1 cellular context compared by ENCODE assay signal in genomic region chr3:196666001-196666867, GRCh38.
TF ChIP-seq lines count a peak whose summit lies in the region.

No MANE protein-coding gene starts in this region.

TF ChIP-seq in HepG2, 621 proteins besides CTCF, POLR2A, EP300 and RAD21 (continued from another document and continues in another):
- no peak for TF ChIP-seq GFI1 (CRISPR knock-in tag; IDR thresholded peaks at IDR 0.05; ENCODE audit: borderline replicate concordance)
- no peak for TF ChIP-seq ZNF503 (CRISPR knock-in tag; IDR thresholded peaks at IDR 0.05)
- TF ChIP-seq HNRNPLL (IDR thresholded peaks at IDR 0.05; ENCODE audit: low read depth, low read length, poor library complexity, severe bottlenecking): peak; percentile 42
- TF ChIP-seq SNAPC5 (CRISPR knock-in tag; IDR thresholded peaks at IDR 0.05; ENCODE audit: borderline replicate concordance): no peak
- no peak for TF ChIP-seq ZNF451 (CRISPR knock-in tag; IDR thresholded peaks at IDR 0.05)
- TF ChIP-seq ZNF768 (CRISPR knock-in tag; IDR thresholded peaks at IDR 0.05): no peak
- no peak for TF ChIP-seq CENPX (CRISPR knock-in tag; IDR thresholded peaks at IDR 0.05)
- no peak for TF ChIP-seq KLF12 (CRISPR knock-in tag; IDR thresholded peaks at IDR 0.05; ENCODE audit: borderline replicate concordance)
- no peak for TF ChIP-seq ZNF609 (CRISPR knock-in tag; IDR thresholded peaks at IDR 0.05; ENCODE audit: borderline replicate concordance)
- no peak for TF ChIP-seq ZNF761 (CRISPR knock-in tag; conservative IDR thresholded peaks at IDR 0.05)
- TF ChIP-seq MAZ (IDR thresholded peaks at IDR 0.05; ENCODE audit: borderline replicate concordance, low read depth, low read length): no peak
- TF ChIP-seq MAZ (CRISPR knock-in tag; IDR thresholded peaks at IDR 0.05; ENCODE audit: low read depth): no peak
- TF ChIP-seq MXD4 (CRISPR knock-in tag; IDR thresholded peaks at IDR 0.05): no peak
- no peak for TF ChIP-seq KLF9 (CRISPR knock-in tag; IDR thresholded peaks at IDR 0.05; ENCODE audit: low read depth)
- no peak for TF ChIP-seq ZNF841 (CRISPR knock-in tag; IDR thresholded peaks at IDR 0.05; ENCODE audit: borderline replicate concordance)
- TF ChIP-seq DZIP1 (CRISPR knock-in tag; IDR thresholded peaks at IDR 0.05): no peak
- no peak for TF ChIP-seq MLLT10 (CRISPR knock-in tag; IDR thresholded peaks at IDR 0.05)
- TF ChIP-seq CREBL2 (CRISPR knock-in tag; IDR thresholded peaks at IDR 0.05; ENCODE audit: borderline replicate concordance): no peak
- TF ChIP-seq ZNF749 (CRISPR knock-in tag; IDR thresholded peaks at IDR 0.05; ENCODE audit: borderline replicate concordance): 0 out of 2 replicates have a peak, but pooled peaks have one; percentile 58
- TF ChIP-seq CBX5 (CRISPR knock-in tag; IDR thresholded peaks at IDR 0.05; ENCODE audit: borderline replicate concordance): peak; percentile 17; the same call in 1 of the 2 replicates
- TF ChIP-seq TP53 (CRISPR knock-in tag; conservative IDR thresholded peaks at IDR 0.05): no peak
- no peak for TF ChIP-seq ZNF75D (CRISPR knock-in tag; IDR thresholded peaks at IDR 0.05; ENCODE audit: borderline replicate concordance)
- TF ChIP-seq ZSCAN20 (CRISPR knock-in tag; IDR thresholded peaks at IDR 0.05; ENCODE audit: borderline replicate concordance): no peak
- TF ChIP-seq SMARCE1 (IDR thresholded peaks at IDR 0.05; ENCODE audit: borderline replicate concordance): no peak
- 0 out of 2 replicates have a peak, but pooled peaks have one; percentile 47 for TF ChIP-seq ZNF274 (CRISPR knock-in tag; IDR thresholded peaks at IDR 0.05)
- no peak for TF ChIP-seq SOX13 (IDR thresholded peaks at IDR 0.05)
- peak in 1 of 2 experiments; percentile 81; a peak in 2 of 4 replicates for TF ChIP-seq SOX13 (CRISPR knock-in tag; conservative IDR thresholded peaks at IDR 0.05 in 1 of 2, IDR thresholded peaks at IDR 0.05 in 1 of 2)
- TF ChIP-seq IKZF5 (CRISPR knock-in tag; IDR thresholded peaks at IDR 0.05): no peak
- TF ChIP-seq ZNF546 (CRISPR knock-in tag; conservative IDR thresholded peaks at IDR 0.05): no peak
- TF ChIP-seq HNF4A (CRISPR knock-in tag; IDR thresholded peaks at IDR 0.05): no peak
- TF ChIP-seq NFKB2 (CRISPR knock-in tag; IDR thresholded peaks at IDR 0.05; ENCODE audit: borderline replicate concordance): no peak
- no peak for TF ChIP-seq NONO (IDR thresholded peaks at IDR 0.05)
- no peak for TF ChIP-seq NONO (CRISPR knock-in tag; conservative IDR thresholded peaks at IDR 0.05)
- TF ChIP-seq ZBTB34 (CRISPR knock-in tag; IDR thresholded peaks at IDR 0.05): no peak
- TF ChIP-seq ZNF850 (CRISPR knock-in tag; conservative IDR thresholded peaks at IDR 0.05): no peak
- TF ChIP-seq U2AF2 (IDR thresholded peaks at IDR 0.05; ENCODE audit: low read depth, low read length): no peak
- TF ChIP-seq LBX2 (CRISPR knock-in tag; IDR thresholded peaks at IDR 0.05; ENCODE audit: borderline replicate concordance): no peak
- peak; percentile 55; the same call in 1 of the 2 replicates for TF ChIP-seq ETV5 (CRISPR knock-in tag; IDR thresholded peaks at IDR 0.05; ENCODE audit: borderline replicate concordance)
- no peak for TF ChIP-seq RBM22 (optimal IDR thresholded peaks at IDR 0.05; ENCODE audit: low read length)
- TF ChIP-seq NFKBIZ (CRISPR knock-in tag; IDR thresholded peaks at IDR 0.05): no peak
- TF ChIP-seq NFAT5 (CRISPR knock-in tag; IDR thresholded peaks at IDR 0.05): no peak
- no peak for TF ChIP-seq CREB1 (IDR thresholded peaks at IDR 0.05)
- TF ChIP-seq CREB1 (CRISPR knock-in tag; IDR thresholded peaks at IDR 0.05): peak; percentile 77
- peak; percentile 56; the same call in 1 of the 2 replicates for TF ChIP-seq HMG20A (CRISPR knock-in tag; IDR thresholded peaks at IDR 0.05; ENCODE audit: borderline replicate concordance)
- no peak for TF ChIP-seq SIX1 (CRISPR knock-in tag; IDR thresholded peaks at IDR 0.05; ENCODE audit: borderline replicate concordance)
- no peak for TF ChIP-seq GPBP1L1 (CRISPR knock-in tag; IDR thresholded peaks at IDR 0.05)
- TF ChIP-seq ZNF17 (CRISPR knock-in tag; IDR thresholded peaks at IDR 0.05): no peak
- no peak for TF ChIP-seq HOXA7 (CRISPR knock-in tag; IDR thresholded peaks at IDR 0.05)
- TF ChIP-seq CENPT (CRISPR knock-in tag; IDR thresholded peaks at IDR 0.05; ENCODE audit: low read depth): no peak
- no peak for TF ChIP-seq RFX1 (IDR thresholded peaks at IDR 0.05)
